Comparison of ENCODE assay signal across 11 cellular contexts in genomic region chr17:82287849-82288601, GRCh38. TPM values are rescaled to one million over a fixed set of nuclear protein-coding genes. Genes with fewer than 3 reads are reported as not detected.
DNase-seq lines count a peak whose midpoint lies in the region; ATAC-seq and TF ChIP-seq lines count a peak whose summit lies in the region.
"Had no signal": no experiment of that assay in that cellular context is flagged by ENCODE, and none has a peak within 500 bp of the region (broad histone marks: within the 10 kb centered on the region; RNA-seq: fewer than 3 reads in every experiment).

No MANE protein-coding gene starts in this region.

- intact Hi-C loops in body of pancreas (cut with DNase I) = no loop called here

- peaks cover 50% of the 10 kb centered on the region for H3K4me1 Mint-ChIP-seq in activated T-cell treated with anti-CD3 and anti-CD28 coated beads, Interleukin-2, amount 50 U/mL, for 24 hours (ENCODE audit: low read depth)

- H3K4me3 ChIP-seq in NB4 (ENCODE audit: low read depth, low read length) (no peak overlapping the region), body of pancreas (no peak overlapping the region), mucosa of rectum (ENCODE audit: low read length in 2 of 2) (peak overlapping the region; percentile 17 to 30)
- H3K4me3 ChIP-seq: GM12878, skin epidermis had no signal

- TF ChIP-seq POLR2A in NB4 (IDR thresholded peaks at IDR 0.05; ENCODE audit: extremely low read depth, insufficient read length) = no peak
- TF ChIP-seq POLR2A in body of pancreas (IDR thresholded peaks at IDR 0.05) = peak in 2 of 3 donors; percentile 56 to 71

- no peak overlapping the region for H3K27ac Mint-ChIP-seq in activated T-cell treated with anti-CD3 and anti-CD28 coated beads, Interleukin-2, amount 50 U/mL, for 24 hours
- H3K27ac Mint-ChIP-seq: activated B cell treated with CpG ODN at 0.5 μM for 24 hours had no signal

- H3K36me3 ChIP-seq in body of pancreas (replicated peaks in 1 of 2; ENCODE audit: insufficient read depth in 1 of 2, low read depth in 2 of 2) (no peaks in the 10 kb centered on the region), mucosa of rectum (ENCODE audit: control insufficient read depth in 2 of 2, insufficient read depth in 2 of 2, low read length in 2 of 2) (no peaks in the 10 kb centered on the region)

- no peaks in the 10 kb centered on the region for H3K9me3 Mint-ChIP-seq in activated T-cell treated with anti-CD3 and anti-CD28 coated beads, Interleukin-2, amount 50 U/mL, for 24 hours
- H3K9me3 Mint-ChIP-seq: activated B cell treated with CpG ODN at 0.5 μM for 24 hours had no signal

- H3K4me3 Mint-ChIP-seq in activated T-cell treated with anti-CD3 and anti-CD28 coated beads, Interleukin-2, amount 50 U/mL, for 24 hours = no peak overlapping the region
- H3K4me3 Mint-ChIP-seq: activated B cell treated with CpG ODN at 0.5 μM for 24 hours had no signal

- peaks cover 39% of the 10 kb centered on the region for H3K4me1 ChIP-seq in body of pancreas
- H3K4me1 ChIP-seq in mucosa of rectum (ENCODE audit: control insufficient read depth in 2 of 2, insufficient read depth in 2 of 2, low read length in 2 of 2) = peaks cover 34 to 36% of the 10 kb centered on the region in 2 donors

- H3K27me3 Mint-ChIP-seq in activated T-cell treated with anti-CD3 and anti-CD28 coated beads, Interleukin-2, amount 50 U/mL, for 24 hours = no peaks in the 10 kb centered on the region
- H3K27me3 Mint-ChIP-seq: activated B cell treated with CpG ODN at 0.5 μM for 24 hours had no signal

- H3K9me3 ChIP-seq in body of pancreas = no peaks in the 10 kb centered on the region
- no peaks in the 10 kb centered on the region for H3K9me3 ChIP-seq in mucosa of rectum (ENCODE audit: control insufficient read depth in 2 of 2, low read length in 2 of 2)

- 12 to 15% methylated on average over 17 of the region's 17 CpGs for WGBS in body of pancreas, 2 donors

- peak overlapping the region in 1 of 2 donors; percentile 53 for H3K9ac ChIP-seq in mucosa of rectum (ENCODE audit: low read depth in 1 of 2, low read length in 2 of 2)

- H3K27me3 ChIP-seq in body of pancreas = no peaks in the 10 kb centered on the region
- H3K27me3 ChIP-seq in mucosa of rectum (ENCODE audit: control insufficient read depth in 2 of 2, insufficient read depth in 2 of 2, low read length in 2 of 2) = no peaks in the 10 kb centered on the region

- peaks cover 7% of the 10 kb centered on the region for H3K36me3 Mint-ChIP-seq in activated T-cell treated with anti-CD3 and anti-CD28 coated beads, Interleukin-2, amount 50 U/mL, for 24 hours (ENCODE audit: low read depth)

- peak overlapping the region; percentile 81 to 98 (median 92) for H3K27ac ChIP-seq in body of pancreas
- peak overlapping the region; percentile 79 to 97 for H3K27ac ChIP-seq in mucosa of rectum (ENCODE audit: low read depth in 2 of 2, low read length in 2 of 2)

- ATAC-seq in body of pancreas = peak; percentile 78
- ATAC-seq in GM18520 (IDR thresholded peaks at IDR 0.05; ENCODE audit: unreplicated experiment) = no peak
- ATAC-seq in HG03469 (IDR thresholded peaks at IDR 0.05; ENCODE audit: unreplicated experiment) = no peak
- ATAC-seq in HG03025 (IDR thresholded peaks at IDR 0.05; ENCODE audit: low FRiP score, unreplicated experiment) = no peak
- ATAC-seq: GM12878 had no signal

- TF ChIP-seq CTCF in NB4 (IDR thresholded peaks at IDR 0.05; ENCODE audit: low read depth, low read length) = no peak
- peak in 1 of 7 experiments; percentile 9 for TF ChIP-seq CTCF in body of pancreas (IDR thresholded peaks at IDR 0.05)

- peak; percentile 50 for DNase-seq in CD1c-positive myeloid dendritic cell (ENCODE audit: extremely low spot score)
- DNase-seq in NB4 (ENCODE audit: low read depth) = peak; percentile 44
- DNase-seq in body of pancreas = peak; percentile 94 to 98 (median 96)
- no peak for DNase-seq in activated T-cell treated with anti-CD3 and anti-CD28 coated beads, Interleukin-2, amount 50 U/mL, for 24 hours
- DNase-seq: activated B cell treated with CpG ODN at 0.5 μM for 24 hours had no signal

RNA-seq across cellular contexts. Expression of gene CSNK1D, which starts 14.5 kb away (rescaled TPM):
- total RNA-seq in body of pancreas = 100 to 1,000 TPM in 1 of 2 donors, 10 to 100 TPM in 1; 37.6 to 116 TPM

RNA-seq across cellular contexts. Expression of gene CD7, which starts 29.4 kb away (rescaled TPM):
- total RNA-seq in body of pancreas = not detected

RNA-seq across cellular contexts. Expression of gene SECTM1, which starts 45.5 kb away (rescaled TPM):
- 1 to 10 TPM; 5.4 to 6.3 TPM for total RNA-seq in body of pancreas
- total RNA-seq: activated B cell treated with CpG ODN at 0.5 μM for 24 hours, GM12878 had no signal

RNA-seq across cellular contexts. Expression of gene SLC16A3, which starts 59.2 kb away (rescaled TPM):
- 1 to 10 TPM; 2.0 to 5.4 TPM for total RNA-seq in body of pancreas

Comparison
In these comparisons a context has a peak if more than half of its experiments do, and no peak if none do; other contexts are left out.
1. H3K4me3 ChIP-seq: peak in mucosa of rectum (2 of 2); none in NB4 (single experiment) and body of pancreas (0 of 2).